18 cellular contexts compared by ENCODE assay signal in genomic region chr12:118680361-118680963, GRCh38.
A peak's percentile ranks its signal among the peaks of the same experiment; 100 is the strongest.
DNase-seq lines count a peak whose midpoint lies in the region; FAIRE-seq and TF ChIP-seq lines count a peak whose summit lies in the region.
"Had no signal": no experiment of that assay in that cellular context is flagged by ENCODE, and none has a peak within 500 bp of the region (broad histone marks: within the 10 kb centered on the region; RNA-seq: fewer than 3 reads in every experiment).

No MANE protein-coding gene starts in this region.

- intact Hi-C loops in ovary (cut with DNase I): no loop called here

- no peaks in the 10 kb centered on the region for H3K79me2 ChIP-seq in mesendoderm (ENCODE audit: control insufficient read depth, insufficient read depth, low read length)

- H3K56ac ChIP-seq in mesendoderm (ENCODE audit: low read length): no peak overlapping the region

- no peak for TF ChIP-seq EP300 in ovary (IDR thresholded peaks at IDR 0.05)

- no peaks in the 10 kb centered on the region for H3K79me1 ChIP-seq in mesendoderm (ENCODE audit: low read length)

- H3K27me3 ChIP-seq in MG63 (no peaks in the 10 kb centered on the region), mesendoderm (ENCODE audit: insufficient read depth, low read length, poor library complexity) (no peaks in the 10 kb centered on the region), ovary (no peaks in the 10 kb centered on the region)
- H3K27me3 ChIP-seq: upper lobe of left lung had no signal

- no peak for FAIRE-seq in D721Med (lab: Jason Lieb, UNC)

- H3K27ac ChIP-seq in mesendoderm (ENCODE audit: low read depth, low read length) (no peak overlapping the region), ovary (no peak overlapping the region)
- H3K27ac ChIP-seq: HL-60, PC-9, upper lobe of left lung had no signal

- peak overlapping the region; percentile 82 for H4K5ac ChIP-seq in mesendoderm (ENCODE audit: low read length)

- H2BK15ac ChIP-seq in mesendoderm (replicated peaks; ENCODE audit: low read depth): no peak overlapping the region

- H3K4ac ChIP-seq in mesendoderm (ENCODE audit: low read depth, low read length): no peak overlapping the region

- H3K4me3 ChIP-seq in MG63 (no peak overlapping the region), mesendoderm (ENCODE audit: low read length) (no peak overlapping the region), ovary (no peak overlapping the region)
- H3K4me3 ChIP-seq: PC-9, upper lobe of left lung had no signal

- no peak overlapping the region for H2BK5ac ChIP-seq in mesendoderm (ENCODE audit: low read length)

- H3K4me2 ChIP-seq in mesendoderm (ENCODE audit: low read length): no peak overlapping the region
- H3K4me2 ChIP-seq: PC-9 had no signal

- no peak for TF ChIP-seq POLR2A in ovary (IDR thresholded peaks at IDR 0.05)

- TF ChIP-seq CTCF in D721Med (IDR thresholded peaks at IDR 0.05; ENCODE audit: insufficient read depth, missing control alignments) (peak; percentile 22), ovary (IDR thresholded peaks at IDR 0.05) (no peak)

- H3K36me3 ChIP-seq in MG63: no peaks in the 10 kb centered on the region
- no peaks in the 10 kb centered on the region for H3K36me3 ChIP-seq in mesendoderm (ENCODE audit: control insufficient read depth, insufficient read depth, low read length)
- H3K36me3 ChIP-seq in ovary: no peaks in the 10 kb centered on the region
- H3K36me3 ChIP-seq: upper lobe of left lung had no signal

- WGBS in mesendoderm (ENCODE audit: extremely low coverage, insufficient coverage, low lambda C conversion rate): no CpG with 5 or more reads among the region's 7 CpGs
- WGBS in ovary, 3 donors: 9 to 15% (median 12%) methylated on average over 7 of the region's 7 CpGs

- no peak overlapping the region for H2AK5ac ChIP-seq in mesendoderm (ENCODE audit: low read length)

- DNase-seq in D721Med (ENCODE audit: insufficient read length, low spot score): no peak
- DNase-seq in MG63: peak; percentile 5
- peak; percentile 35 for DNase-seq in UCSD-AML1 (lab: John Stamatoyannopoulos, UW; ENCODE audit: unreplicated experiment)
- peak; percentile 57 for DNase-seq in mesendoderm
- DNase-seq in ovary: no peak
- DNase-seq in amniotic stem cell (lab: John Stamatoyannopoulos, UW): no peak
- DNase-seq in SIG-M5 (lab: John Stamatoyannopoulos, UW): no peak
- DNase-seq: activated CD4-positive, alpha-beta T cell treated with anti-CD3 and anti-CD28 coated beads, Interleukin-2, amount 10 ng/mL, durations not matched to agents 7 days and 5 days; activated naive CD8-positive, alpha-beta T cell treated with anti-CD3 and anti-CD28 coated beads, Interleukin-2, amount 10 ng/mL, durations not matched to agents 7 days and 5 days; activated T-cell treated with anti-CD3 and anti-CD28 coated beads, Interleukin-2, amount 50 U/mL, for 1 hour; GDM1; GOT3; MM.1S; NCI-H345; PC-9; stimulated activated CD4-positive, alpha-beta T cell treated with anti-CD3 and anti-CD28 coated beads, Interleukin-2, amount 100 ng/mL, for 48 hours; upper lobe of left lung had no signal

- H3K4me1 ChIP-seq in mesendoderm (ENCODE audit: control insufficient read depth, low read depth, low read length) (peaks cover 9% of the 10 kb centered on the region), ovary (ENCODE audit: insufficient read depth) (no peaks in the 10 kb centered on the region)
- H3K4me1 ChIP-seq: upper lobe of left lung had no signal

- no peak overlapping the region for H3K9ac ChIP-seq in mesendoderm (ENCODE audit: low read length)

- H3K23ac ChIP-seq in mesendoderm (ENCODE audit: low read length): no peak overlapping the region

- H4K8ac ChIP-seq in mesendoderm (ENCODE audit: low read depth, low read length): no peak overlapping the region

- H3K9me3 ChIP-seq in MG63 (no peaks in the 10 kb centered on the region), ovary (no peaks in the 10 kb centered on the region)
- H3K9me3 ChIP-seq: upper lobe of left lung had no signal

- no peak overlapping the region for H3K18ac ChIP-seq in mesendoderm (ENCODE audit: low read length)

- no peak overlapping the region for H2BK120ac ChIP-seq in mesendoderm (ENCODE audit: low read depth, low read length)

Comparison
In these comparisons a context has a peak if more than half of its experiments do, and no peak if none do; other contexts are left out.
1. DNase-seq: peak in MG63 (single experiment), UCSD-AML1 (single experiment) and mesendoderm (single experiment); none in D721Med (single experiment), ovary (0 of 5), amniotic stem cell (single experiment) and SIG-M5 (single experiment).